Comparison of ENCODE assay signal across 1 cellular context in the genomic region with DNA sequence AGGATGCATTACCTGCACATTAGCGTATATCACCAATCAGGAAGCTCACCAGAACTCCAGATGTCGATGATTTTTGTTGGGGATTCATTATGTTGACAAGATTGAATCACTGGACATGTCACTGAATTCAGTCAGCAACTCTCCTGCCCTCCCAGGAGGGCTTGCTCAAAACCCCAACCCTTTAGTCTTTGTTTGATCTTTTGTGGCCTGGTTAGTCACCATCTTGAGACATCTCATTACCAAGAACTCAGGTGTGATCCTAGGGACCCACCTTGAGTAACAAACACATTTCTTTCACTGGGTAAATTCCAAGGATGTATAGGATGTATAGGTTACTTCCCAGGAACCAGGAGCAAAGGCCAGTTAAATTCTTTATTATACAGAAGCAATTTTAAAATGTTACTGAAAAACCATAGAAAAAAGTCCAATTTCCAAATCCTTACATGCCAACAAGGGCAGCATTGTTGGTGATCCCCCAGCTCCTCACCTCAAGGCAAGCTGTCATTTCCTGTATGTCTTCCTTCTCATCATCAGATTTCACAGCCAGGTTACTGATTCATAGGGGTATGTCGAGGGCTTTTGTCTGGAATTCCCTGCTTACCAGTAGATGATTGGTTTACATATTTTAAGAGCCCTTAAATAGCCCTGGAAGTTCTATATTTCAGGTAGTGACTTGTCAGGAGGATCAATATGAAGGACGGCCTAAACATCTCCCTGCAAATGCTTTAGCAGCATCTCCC.
TF ChIP-seq lines count a peak whose summit lies in the region.

No MANE protein-coding gene starts in this region.

TF ChIP-seq in H1, 55 proteins besides CTCF, POLR2A, EP300 and RAD21:
- TF ChIP-seq TCF12 (IDR thresholded peaks at IDR 0.05; ENCODE audit: low read depth, low read length) = no peak
- peak; percentile 26; the same call in 1 of the 2 replicates for TF ChIP-seq POLR2AphosphoS5 (IDR thresholded peaks at IDR 0.05; ENCODE audit: low read depth, low read length)
